In genomic region chr3:114706591-114707224, GRCh38 we compare ENCODE assay signal across 1 cellular context.
A peak's percentile ranks its signal among the peaks of the same experiment; 100 is the strongest.
TF ChIP-seq lines count a peak whose summit lies in the region.

No MANE protein-coding gene starts in this region.

TF ChIP-seq in HepG2, 621 proteins besides CTCF, POLR2A, EP300 and RAD21 (continued from another document and continues in another):
- TF ChIP-seq ZNF281 (CRISPR knock-in tag; IDR thresholded peaks at IDR 0.05; ENCODE audit: borderline replicate concordance), result peak; percentile 61; the same call in 1 of the 2 replicates
- no peak for TF ChIP-seq ZFAT (CRISPR knock-in tag; conservative IDR thresholded peaks at IDR 0.05)
- TF ChIP-seq SAFB2 (CRISPR knock-in tag; IDR thresholded peaks at IDR 0.05; ENCODE audit: borderline replicate concordance, low read depth), result no peak
- TF ChIP-seq ZBTB26 (CRISPR knock-in tag; IDR thresholded peaks at IDR 0.05; ENCODE audit: borderline replicate concordance), result no peak
- TF ChIP-seq ZNF75D (CRISPR knock-in tag; IDR thresholded peaks at IDR 0.05; ENCODE audit: borderline replicate concordance), result no peak
- no peak for TF ChIP-seq ZNF362 (CRISPR knock-in tag; IDR thresholded peaks at IDR 0.05; ENCODE audit: borderline replicate concordance)
- TF ChIP-seq DRAP1 (CRISPR knock-in tag; IDR thresholded peaks at IDR 0.05), result peak; percentile 30; the same call in 1 of the 2 replicates
- TF ChIP-seq ZNF598 (CRISPR knock-in tag; IDR thresholded peaks at IDR 0.05; ENCODE audit: borderline replicate concordance), result no peak
- peak; percentile 49; the same call in 1 of the 2 replicates for TF ChIP-seq ZBTB43 (CRISPR knock-in tag; conservative IDR thresholded peaks at IDR 0.05)
- TF ChIP-seq STAG1 (CRISPR knock-in tag; IDR thresholded peaks at IDR 0.05), result peak; percentile 33
- no peak for TF ChIP-seq ZNF550 (CRISPR knock-in tag; IDR thresholded peaks at IDR 0.05; ENCODE audit: borderline replicate concordance)
- TF ChIP-seq ZNF33A (CRISPR knock-in tag; IDR thresholded peaks at IDR 0.05; ENCODE audit: borderline replicate concordance), result no peak
- no peak for TF ChIP-seq MXD1 (CRISPR knock-in tag; IDR thresholded peaks at IDR 0.05)
- TF ChIP-seq MIXL1 (CRISPR knock-in tag; IDR thresholded peaks at IDR 0.05), result peak; percentile 92
- TF ChIP-seq NFIB (CRISPR knock-in tag; IDR thresholded peaks at IDR 0.05; ENCODE audit: borderline replicate concordance), result no peak
- TF ChIP-seq ZNF280D (CRISPR knock-in tag; IDR thresholded peaks at IDR 0.05), result no peak
- no peak for TF ChIP-seq ZNF337 (CRISPR knock-in tag; IDR thresholded peaks at IDR 0.05; ENCODE audit: borderline replicate concordance, low read depth)
- no peak for TF ChIP-seq STAT6 (CRISPR knock-in tag; IDR thresholded peaks at IDR 0.05; ENCODE audit: borderline replicate concordance)
- peak; percentile 77; the same call in 1 of the 2 replicates for TF ChIP-seq SIX1 (CRISPR knock-in tag; IDR thresholded peaks at IDR 0.05; ENCODE audit: borderline replicate concordance)
- 0 out of 2 replicates have a peak, but pooled peaks have one; percentile 13 for TF ChIP-seq ZFY (CRISPR knock-in tag; IDR thresholded peaks at IDR 0.05)
- peak; percentile 92; the same call in 1 of the 2 replicates for TF ChIP-seq HOMEZ (CRISPR knock-in tag; IDR thresholded peaks at IDR 0.05; ENCODE audit: low read depth)
- no peak for TF ChIP-seq NFE2 (CRISPR knock-in tag; IDR thresholded peaks at IDR 0.05)
- TF ChIP-seq RAD51 (IDR thresholded peaks at IDR 0.05; ENCODE audit: borderline replicate concordance), result no peak
- no peak for TF ChIP-seq ZNF569 (CRISPR knock-in tag; IDR thresholded peaks at IDR 0.05; ENCODE audit: borderline replicate concordance)
- no peak for TF ChIP-seq SRY (CRISPR knock-in tag; IDR thresholded peaks at IDR 0.05)
- peak; percentile 55; the same call in 1 of the 2 replicates for TF ChIP-seq ZFP36L1 (CRISPR knock-in tag; IDR thresholded peaks at IDR 0.05)
- no peak for TF ChIP-seq ZBTB42 (CRISPR knock-in tag; IDR thresholded peaks at IDR 0.05)
- no peak for TF ChIP-seq ZNF333 (CRISPR knock-in tag; IDR thresholded peaks at IDR 0.05; ENCODE audit: borderline replicate concordance)
- peak; percentile 73; the same call in 1 of the 2 replicates for TF ChIP-seq ZNF292 (CRISPR knock-in tag; IDR thresholded peaks at IDR 0.05; ENCODE audit: borderline replicate concordance, low read depth)
- peak; percentile 67 for TF ChIP-seq KAT8 (CRISPR knock-in tag; IDR thresholded peaks at IDR 0.05)
- peak; percentile 95 for TF ChIP-seq JUN (CRISPR knock-in tag; IDR thresholded peaks at IDR 0.05)
- TF ChIP-seq ZGPAT (CRISPR knock-in tag; IDR thresholded peaks at IDR 0.05), result peak; percentile 61; the same call in 1 of the 2 replicates
- TF ChIP-seq RXRB (CRISPR knock-in tag; IDR thresholded peaks at IDR 0.05; ENCODE audit: borderline replicate concordance), result peak; percentile 98
- TF ChIP-seq CBX2 (IDR thresholded peaks at IDR 0.05; ENCODE audit: low read depth, low read length), result no peak
- no peak for TF ChIP-seq CBX2 (CRISPR knock-in tag; IDR thresholded peaks at IDR 0.05; ENCODE audit: low read depth)
- TF ChIP-seq AGO2 (optimal IDR thresholded peaks at IDR 0.05; ENCODE audit: low read depth, low read length), result no peak
- no peak for TF ChIP-seq CHD4 (IDR thresholded peaks at IDR 0.05; ENCODE audit: borderline replicate concordance, low read length)
- TF ChIP-seq ETV5 (CRISPR knock-in tag; IDR thresholded peaks at IDR 0.05; ENCODE audit: borderline replicate concordance), result no peak
- no peak for TF ChIP-seq DR1 (CRISPR knock-in tag; IDR thresholded peaks at IDR 0.05)
- no peak for TF ChIP-seq ZNF256 (CRISPR knock-in tag; conservative IDR thresholded peaks at IDR 0.05)
- TF ChIP-seq ZNF264 (CRISPR knock-in tag; IDR thresholded peaks at IDR 0.05), result no peak
- TF ChIP-seq ZNF704 (CRISPR knock-in tag; IDR thresholded peaks at IDR 0.05; ENCODE audit: borderline replicate concordance), result no peak
- TF ChIP-seq GFI1 (CRISPR knock-in tag; IDR thresholded peaks at IDR 0.05; ENCODE audit: borderline replicate concordance), result 0 out of 2 replicates have a peak, but pooled peaks have one; percentile 28
- no peak for TF ChIP-seq CREBL2 (CRISPR knock-in tag; IDR thresholded peaks at IDR 0.05; ENCODE audit: borderline replicate concordance)
- TF ChIP-seq ZNF724P (CRISPR knock-in tag; IDR thresholded peaks at IDR 0.05; ENCODE audit: borderline replicate concordance), result no peak
